ENCODE assay signal across 19 cellular contexts in the genomic region with DNA sequence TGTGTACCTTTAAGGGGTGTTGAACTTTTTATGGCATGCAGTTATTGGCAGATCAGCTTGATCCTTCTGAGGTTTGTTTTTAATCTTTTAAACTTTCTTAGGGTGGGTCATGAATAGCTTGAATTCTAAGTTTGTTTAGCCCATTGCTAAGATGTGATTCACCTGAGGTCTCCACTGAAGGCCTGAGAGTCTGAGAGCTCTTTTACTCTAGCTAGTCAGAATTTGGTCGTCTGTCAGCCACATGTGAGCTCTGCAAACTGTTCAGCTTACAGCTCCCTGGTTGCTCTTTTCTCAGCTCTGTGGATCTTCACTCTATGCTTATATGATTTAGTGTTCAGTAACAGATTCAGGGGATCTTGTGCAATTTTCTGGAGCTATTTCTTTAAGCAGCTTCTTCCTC.
DNase-seq lines count a peak whose midpoint lies in the region; ATAC-seq, FAIRE-seq and TF ChIP-seq lines count a peak whose summit lies in the region.
"Had no signal": no experiment of that assay in that cellular context is flagged by ENCODE, and none has a peak within 500 bp of the region (broad histone marks: within the 10 kb centered on the region; RNA-seq: fewer than 3 reads in every experiment).

No MANE protein-coding gene starts in this region.

- TF ChIP-seq CTCF in epithelial cell of esophagus (IDR thresholded peaks at IDR 0.05; ENCODE audit: insufficient read depth, low read depth, low read length, missing control alignments): no peak
- no peak for TF ChIP-seq CTCF in osteoblast (IDR thresholded peaks at IDR 0.05; ENCODE audit: extremely low read depth, low read depth, low read length)

- H2AFZ ChIP-seq in osteoblast (ENCODE audit: low read length): peak overlapping the region; percentile 52

- intact Hi-C loops in left ventricle myocardium superior (cut with micrococcal nuclease): no loop called here

- FAIRE-seq in frontal cortex (lab: Jason Lieb, UNC): no peak

- H4K20me1 ChIP-seq in osteoblast (ENCODE audit: insufficient read depth, low read length): no peaks in the 10 kb centered on the region

- H3K4me3 ChIP-seq in epithelial cell of esophagus (ENCODE audit: low read length): no peak overlapping the region
- H3K4me3 ChIP-seq in osteoblast (ENCODE audit: insufficient read depth, low read length): no peak overlapping the region
- H3K4me3 ChIP-seq: skin epidermis, transverse colon had no signal

- no peak overlapping the region for H3K27ac ChIP-seq in osteoblast (ENCODE audit: low read depth, low read length)
- H3K27ac ChIP-seq: skin epidermis, transverse colon had no signal

- H3K79me2 ChIP-seq in osteoblast (ENCODE audit: insufficient read depth, low read length): no peaks in the 10 kb centered on the region

- no peak for ATAC-seq in left ventricle myocardium superior
- ATAC-seq: naive thymus-derived CD8-positive, alpha-beta T cell; stimulated activated naive CD8-positive, alpha-beta T cell treated with anti-CD3 and anti-CD28 coated beads, Interleukin-15, Interleukin-2, amounts not matched to agents 100 U/mL and 50 U/mL, for 24 hours had no signal

- no peaks in the 10 kb centered on the region for H3K36me3 ChIP-seq in osteoblast (ENCODE audit: insufficient read depth, low read length)
- H3K36me3 ChIP-seq: BE2C, transverse colon had no signal

- no peaks in the 10 kb centered on the region for H3K9me3 ChIP-seq in osteoblast (ENCODE audit: low read depth, low read length)
- H3K9me3 ChIP-seq: BE2C had no signal

- no peaks in the 10 kb centered on the region for H3K27me3 ChIP-seq in osteoblast (ENCODE audit: insufficient read depth, low read length)
- H3K27me3 ChIP-seq: BE2C had no signal

- peaks cover 13% of the 10 kb centered on the region for H3K4me1 ChIP-seq in osteoblast (ENCODE audit: insufficient read depth, low read length)
- H3K4me1 ChIP-seq: transverse colon had no signal

- DNase-seq in GM04503 (ENCODE audit: low read depth) (peak; percentile 53), NCI-H82 treated with DMSO at 0.1 percent for 48 hours (lab: John Stamatoyannopoulos, UW; ENCODE audit: unreplicated experiment) (peak; percentile 1), epithelial cell of esophagus (ENCODE audit: low read depth) (peak; percentile 23), osteoblast (ENCODE audit: insufficient read length, low spot score, missing footprints) (peak; percentile 34), frontal cortex (ENCODE audit: low spot score in 2 of 2) (no peak), left ventricle myocardium superior (no peak), SKM-1 (lab: John Stamatoyannopoulos, UW; ENCODE audit: unreplicated experiment) (no peak)
- DNase-seq: activated CD4-positive, CD25-positive, alpha-beta regulatory T cell treated with anti-CD3 and anti-CD28 coated beads, Interleukin-2, amount 50 U/mL, for 72 hours; activated CD8-positive, alpha-beta memory T cell treated with anti-CD3 and anti-CD28 coated beads for 24 hours; BE2C; Calu3; caudate nucleus; erythroblast; immature natural killer cell; naive thymus-derived CD8-positive, alpha-beta T cell; NCI-H187 treated with DMSO at 0.1 percent for 48 hours; stimulated activated naive CD8-positive, alpha-beta T cell treated with anti-CD3 and anti-CD28 coated beads, Interleukin-15, Interleukin-2, amounts not matched to agents 100 U/mL and 50 U/mL, for 24 hours; transverse colon had no signal

- no peak overlapping the region for H3K4me2 ChIP-seq in osteoblast (ENCODE audit: insufficient read depth, low read length)

Comparison
In these comparisons a context has a peak if more than half of its experiments do, and no peak if none do; other contexts are left out.
1. DNase-seq: peak in GM04503 (single experiment), NCI-H82 treated with DMSO at 0.1 percent for 48 hours (single experiment), epithelial cell of esophagus (single experiment) and osteoblast (single experiment); none in frontal cortex (0 of 2), left ventricle myocardium superior (single experiment) and SKM-1 (single experiment).